Comparison of ENCODE assay signal across 8 cellular contexts in the genomic region with DNA sequence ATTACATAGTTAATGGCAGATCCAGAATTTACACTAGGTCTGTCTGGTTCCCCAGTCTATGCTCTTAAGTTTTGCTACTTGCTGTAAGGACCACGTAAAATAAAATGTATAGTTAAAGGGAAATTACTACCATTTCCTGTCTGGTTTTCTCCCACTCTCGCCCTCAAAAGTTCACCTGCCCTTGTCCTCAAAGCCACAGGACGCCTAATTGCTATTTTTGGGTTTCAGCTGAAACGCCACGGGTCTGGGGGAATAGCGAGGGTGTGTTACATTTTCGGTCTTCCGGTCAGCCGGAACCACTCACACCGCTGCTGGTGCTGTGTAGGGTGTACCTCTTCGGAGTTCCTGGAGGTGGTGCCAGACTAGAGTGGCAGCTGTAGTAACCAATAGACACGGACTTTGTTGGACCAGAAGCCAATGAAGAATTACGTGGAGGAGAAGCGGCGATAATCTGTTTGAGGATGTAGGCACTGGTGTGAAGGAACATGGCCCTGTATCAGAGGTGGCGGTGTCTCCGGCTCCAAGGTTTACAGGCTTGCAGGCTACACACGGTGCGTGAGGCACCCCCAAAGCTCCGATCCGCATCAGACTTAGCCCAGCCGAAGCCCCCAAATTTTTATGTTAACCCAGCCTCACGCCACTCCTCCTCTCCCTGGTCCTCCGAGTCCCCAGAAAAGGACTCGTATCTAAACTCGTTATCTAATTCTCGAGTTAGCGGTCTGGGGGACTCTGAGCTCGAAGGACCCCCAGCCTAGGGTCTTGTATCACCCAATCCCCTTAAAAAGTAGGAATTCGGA. TPM values are rescaled to one million over a fixed set of nuclear protein-coding genes. Genes with fewer than 3 reads are reported as not detected.
DNase-seq lines count a peak whose midpoint lies in the region; ATAC-seq, FAIRE-seq and TF ChIP-seq lines count a peak whose summit lies in the region.

TARS2 (plus strand) TSS at position 454 of the 797 bp plus-strand sequence; CDS start at position 486, 32 bp downstream.

- peak in 1 of 2 experiments; percentile 29; a peak in 1 of 4 replicates for TF ChIP-seq EP300 in HepG2 (IDR thresholded peaks at IDR 0.05; ENCODE audit: low read depth in 2 of 2, low read length in 2 of 2)
- 0 out of 2 replicates have a peak, but pooled peaks have one; percentile 41 for TF ChIP-seq EP300 in HepG2 (CRISPR knock-in tag; IDR thresholded peaks at IDR 0.05; ENCODE audit: borderline replicate concordance)

- peak within 1 kb of the TSS; percentile 80 for H3K9ac ChIP-seq in HepG2 (ENCODE audit: insufficient read depth, low read depth, low read length)

- CTCF ChIA-PET in HepG2 (lab: Yijun Ruan, JAX; ENCODE audit: low intra/inter-chr PET ratio, low total read pairs) = no interaction called here

- peaks cover 24% of the 10 kb centered on the region for H3K4me1 ChIP-seq in HepG2 (ENCODE audit: insufficient read depth, low read length)

- peak within 1 kb of the TSS; percentile 95 for H2AFZ ChIP-seq in HepG2 (ENCODE audit: low read length)

- peak; percentile 31 for TF ChIP-seq CTCF in HepG2 (CRISPR knock-in tag; IDR thresholded peaks at IDR 0.05)

- H4K20me1 ChIP-seq in HepG2 (ENCODE audit: insufficient read depth, low read length) = no peaks in the 10 kb centered on the region

- H3K4me2 ChIP-seq in HepG2 (ENCODE audit: low read depth, low read length) = peak within 1 kb of the TSS; percentile 92

- no peak for TF ChIP-seq RAD21 in HepG2 (CRISPR knock-in tag; IDR thresholded peaks at IDR 0.05)

- intact Hi-C loops in HepG2 (cut with micrococcal nuclease; ENCODE audit: unreplicated experiment) = loop anchor here (1.0 kb wide), 1 partner anchor 45 kb away; no protein-coding TSS in a partner anchor

- peak; percentile 87 for FAIRE-seq in HepG2 (lab: Jason Lieb, UNC)

- POLR2A ChIA-PET in HepG2 (lab: Yijun Ruan, JAX) = interaction anchor here (0.9 to 2.3 kb wide), 8 partner anchors 14 to 210 kb away, joined by 3 to 6 read pairs (median 4); partner anchors contain the start of genes FALEC, GOLPH3L and RPRD2

- whole genome bisulfite sequencing in HepG2 (ENCODE audit: low lambda C conversion rate) = under 1% methylated on average over 29 of the region's 30 CpGs

- DNase-seq in C1 segment of cervical spinal cord (lab: John Stamatoyannopoulos, UW) (peak; percentile 38 to 96 (median 86)), NCI-H748 (lab: John Stamatoyannopoulos, UW; ENCODE audit: unreplicated experiment) (peak; percentile 99), dermis microvascular lymphatic vessel endothelial cell (ENCODE audit: low read depth in 2 of 2) (peak; percentile 98 to 99), HepG2 (ENCODE audit: low spot score) (peak; percentile 97)
- peak; percentile 91 for DNase-seq in activated CD4-positive, alpha-beta T cell treated with anti-CD3 and anti-CD28 coated beads, Interleukin-2, amount 50 U/mL, for 1 hour
- DNase-seq in stimulated activated CD4-positive, alpha-beta T cell treated with anti-CD3 and anti-CD28 coated beads, Interleukin-4, amount 100 ng/mL, for 1 hour = peak; percentile 87

- peaks cover 6 to 25% of the 10 kb centered on the region in 2 experiments; a peak in 4 of 5 replicates for H3K36me3 ChIP-seq in HepG2 (replicated peaks in 1 of 2; ENCODE audit: control insufficient read depth in 1 of 2, insufficient read depth in 2 of 2, low read length in 2 of 2)

- peak within 1 kb of the TSS; percentile 65 for H3K27ac ChIP-seq in HepG2 (ENCODE audit: extremely low read length, insufficient read depth, low read length)

- no TSS peak for BruUV-seq in HepG2 (replicated peaks; lab: Mats Ljungman, UMichigan)

- H3K9me3 ChIP-seq in HepG2 (ENCODE audit: low read length) = no peaks in the 10 kb centered on the region

- in situ Hi-C loops in HepG2 (cut with HindIII; ENCODE audit: extremely low pct_ligation_motif_present, low pct_unique_long_range_greater_than_20kb) = loop anchor here (5.0 kb wide), 1 partner anchor 45 kb away; no protein-coding TSS in a partner anchor

- H3K4me3 ChIP-seq in HepG2 (replicated peaks in 1 of 3; ENCODE audit: insufficient read depth in 1 of 3, low read depth in 2 of 3, low read length in 3 of 3) = peak within 1 kb of the TSS; percentile 78 to 80 (median 80)

- no peaks in the 10 kb centered on the region for H3K27me3 ChIP-seq in HepG2 (ENCODE audit: control insufficient read depth in 1 of 2, insufficient read depth in 2 of 2, low read length in 2 of 2)

- ATAC-seq in GM19351 (IDR thresholded peaks at IDR 0.05; ENCODE audit: unreplicated experiment) (peak; percentile 100), HG03521 (IDR thresholded peaks at IDR 0.05; ENCODE audit: unreplicated experiment) (peak; percentile 98), HepG2 (peak; percentile 99)

- peaks cover 11% of the 10 kb centered on the region for H3K79me2 ChIP-seq in HepG2 (ENCODE audit: insufficient read depth, low read length)

- TF ChIP-seq POLR2A in HepG2 (IDR thresholded peaks at IDR 0.05; ENCODE audit: insufficient read depth in 1 of 2, low read depth in 2 of 2, low read length in 2 of 2) = peak; percentile 78 to 83

TF ChIP-seq in HepG2, 621 proteins besides CTCF, POLR2A, EP300 and RAD21 (continues in another document):
- TF ChIP-seq GZF1 (CRISPR knock-in tag; IDR thresholded peaks at IDR 0.05) = no peak
- no peak for TF ChIP-seq ZNF326 (CRISPR knock-in tag; IDR thresholded peaks at IDR 0.05; ENCODE audit: borderline replicate concordance)
- TF ChIP-seq, protein P1, sequence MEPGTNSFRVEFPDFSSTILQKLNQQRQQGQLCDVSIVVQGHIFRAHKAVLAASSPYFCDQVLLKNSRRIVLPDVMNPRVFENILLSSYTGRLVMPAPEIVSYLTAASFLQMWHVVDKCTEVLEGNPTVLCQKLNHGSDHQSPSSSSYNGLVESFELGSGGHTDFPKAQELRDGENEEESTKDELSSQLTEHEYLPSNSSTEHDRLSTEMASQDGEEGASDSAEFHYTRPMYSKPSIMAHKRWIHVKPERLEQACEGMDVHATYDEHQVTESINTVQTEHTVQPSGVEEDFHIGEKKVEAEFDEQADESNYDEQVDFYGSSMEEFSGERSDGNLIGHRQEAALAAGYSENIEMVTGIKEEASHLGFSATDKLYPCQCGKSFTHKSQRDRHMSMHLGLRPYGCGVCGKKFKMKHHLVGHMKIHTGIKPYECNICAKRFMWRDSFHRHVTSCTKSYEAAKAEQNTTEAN (CRISPR knock-in tag; conservative IDR thresholded peaks at IDR 0.05) = no peak
- TF ChIP-seq SALL2 (CRISPR knock-in tag; IDR thresholded peaks at IDR 0.05) = peak; percentile 72
- TF ChIP-seq CCDC6 (CRISPR knock-in tag; IDR thresholded peaks at IDR 0.05) = no peak
- no peak for TF ChIP-seq ZNF451 (CRISPR knock-in tag; IDR thresholded peaks at IDR 0.05)
- TF ChIP-seq TMF1 (CRISPR knock-in tag; IDR thresholded peaks at IDR 0.05; ENCODE audit: low read depth) = no peak
- TF ChIP-seq, protein P2, sequence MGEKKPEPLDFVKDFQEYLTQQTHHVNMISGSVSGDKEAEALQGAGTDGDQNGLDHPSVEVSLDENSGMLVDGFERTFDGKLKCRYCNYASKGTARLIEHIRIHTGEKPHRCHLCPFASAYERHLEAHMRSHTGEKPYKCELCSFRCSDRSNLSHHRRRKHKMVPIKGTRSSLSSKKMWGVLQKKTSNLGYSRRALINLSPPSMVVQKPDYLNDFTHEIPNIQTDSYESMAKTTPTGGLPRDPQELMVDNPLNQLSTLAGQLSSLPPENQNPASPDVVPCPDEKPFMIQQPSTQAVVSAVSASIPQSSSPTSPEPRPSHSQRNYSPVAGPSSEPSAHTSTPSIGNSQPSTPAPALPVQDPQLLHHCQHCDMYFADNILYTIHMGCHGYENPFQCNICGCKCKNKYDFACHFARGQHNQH (CRISPR knock-in tag; IDR thresholded peaks at IDR 0.05) = peak; percentile 94; the same call in 1 of the 2 replicates
- TF ChIP-seq SAFB2 (CRISPR knock-in tag; IDR thresholded peaks at IDR 0.05; ENCODE audit: borderline replicate concordance, low read depth) = no peak
- TF ChIP-seq, protein P3, sequence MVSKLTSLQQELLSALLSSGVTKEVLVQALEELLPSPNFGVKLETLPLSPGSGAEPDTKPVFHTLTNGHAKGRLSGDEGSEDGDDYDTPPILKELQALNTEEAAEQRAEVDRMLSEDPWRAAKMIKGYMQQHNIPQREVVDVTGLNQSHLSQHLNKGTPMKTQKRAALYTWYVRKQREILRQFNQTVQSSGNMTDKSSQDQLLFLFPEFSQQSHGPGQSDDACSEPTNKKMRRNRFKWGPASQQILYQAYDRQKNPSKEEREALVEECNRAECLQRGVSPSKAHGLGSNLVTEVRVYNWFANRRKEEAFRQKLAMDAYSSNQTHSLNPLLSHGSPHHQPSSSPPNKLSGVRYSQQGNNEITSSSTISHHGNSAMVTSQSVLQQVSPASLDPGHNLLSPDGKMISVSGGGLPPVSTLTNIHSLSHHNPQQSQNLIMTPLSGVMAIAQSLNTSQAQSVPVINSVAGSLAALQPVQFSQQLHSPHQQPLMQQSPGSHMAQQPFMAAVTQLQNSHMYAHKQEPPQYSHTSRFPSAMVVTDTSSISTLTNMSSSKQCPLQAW (CRISPR knock-in tag; IDR thresholded peaks at IDR 0.05) = peak; percentile 83
- no peak for TF ChIP-seq FOXK2 (IDR thresholded peaks at IDR 0.05)

RNA-seq across cellular contexts. Expression of gene TARS2, which starts in this region (rescaled TPM):
- total RNA-seq in dermis microvascular lymphatic vessel endothelial cell = 9.5 and 15.4 TPM in 2 replicates
- 18.9 and 22.8 TPM in 2 replicates for total RNA-seq in HepG2 (2016; rRNA removed; fragmentation: Illumina TruSeq; extraction: Trizol)
- 8.4 and 12.5 TPM in 2 replicates for total RNA-seq in HepG2 (2016; cell fraction: cytosol; rRNA removed; fragmentation: Illumina TruSeq; extraction: Trizol; ENCODE audit: low read depth)
- total RNA-seq in HepG2 (2016; cell fraction: insoluble cytoplasmic fraction; rRNA removed; fragmentation: Illumina TruSeq; extraction: Trizol) = 15.6 and 22.5 TPM in 2 replicates
- total RNA-seq in HepG2 (2016; cell fraction: membrane; rRNA removed; fragmentation: Illumina TruSeq; extraction: Trizol) = 6.5 and 7.5 TPM in 2 replicates
- 16.0 and 18.6 TPM in 2 replicates for total RNA-seq in HepG2 (2016; cell fraction: nucleus; rRNA removed; fragmentation: Illumina TruSeq; extraction: Trizol)
- 21.3 and 23.6 TPM in 2 replicates for polyA plus RNA-seq in HepG2 (2011; rRNA removed)
- polyA plus RNA-seq in HepG2 (2011; cell fraction: cytosol; rRNA removed) = 17.2 and 22.5 TPM in 2 replicates
- polyA plus RNA-seq in HepG2 (2011; cell fraction: nucleus; rRNA removed) = 28.5 and 36.4 TPM in 2 replicates
- polyA plus RNA-seq in HepG2 (2012) = 11.0 and 12.1 TPM in 2 replicates
- polyA plus RNA-seq in HepG2 (2016; cell fraction: cytosol; fragmentation: Illumina TruSeq; extraction: Trizol; ENCODE audit: low read depth) = 2.0 and 3.5 TPM in 2 replicates
- 16.5 and 17.4 TPM in 2 replicates for polyA plus RNA-seq in HepG2 (2016; cell fraction: insoluble cytoplasmic fraction; fragmentation: Illumina TruSeq; extraction: Trizol; ENCODE audit: low read depth)
- polyA plus RNA-seq in HepG2 (2016; cell fraction: membrane; fragmentation: Illumina TruSeq; extraction: Trizol; ENCODE audit: low read depth) = 4.3 and 5.2 TPM in 2 replicates
- 24.5 and 28.0 TPM in 2 replicates for polyA plus RNA-seq in HepG2 (2016; cell fraction: nucleus; fragmentation: Illumina TruSeq; extraction: Trizol; ENCODE audit: insufficient read depth, low read depth)
- 22.4 and 80.2 TPM in 2 replicates for polyA minus RNA-seq in HepG2 (2011; rRNA and poly(A)+ RNA removed; ENCODE audit: low replicate concordance)
- polyA minus RNA-seq in HepG2 (2011; cell fraction: cytosol; rRNA and poly(A)+ RNA removed) = 6.8 and 10.1 TPM in 2 replicates
- 20.9 and 25.6 TPM in 2 replicates for polyA minus RNA-seq in HepG2 (2011; cell fraction: nucleus; rRNA and poly(A)+ RNA removed)

Comparison
In these comparisons a context has a peak if more than half of its experiments do, and no peak if none do; other contexts are left out.
1. Peak in every context shown above with its lines: DNase-seq, ATAC-seq, H3K4me3 ChIP-seq and H3K27ac ChIP-seq.